Comparison of ENCODE assay signal across 1 cellular context in the genomic region with DNA sequence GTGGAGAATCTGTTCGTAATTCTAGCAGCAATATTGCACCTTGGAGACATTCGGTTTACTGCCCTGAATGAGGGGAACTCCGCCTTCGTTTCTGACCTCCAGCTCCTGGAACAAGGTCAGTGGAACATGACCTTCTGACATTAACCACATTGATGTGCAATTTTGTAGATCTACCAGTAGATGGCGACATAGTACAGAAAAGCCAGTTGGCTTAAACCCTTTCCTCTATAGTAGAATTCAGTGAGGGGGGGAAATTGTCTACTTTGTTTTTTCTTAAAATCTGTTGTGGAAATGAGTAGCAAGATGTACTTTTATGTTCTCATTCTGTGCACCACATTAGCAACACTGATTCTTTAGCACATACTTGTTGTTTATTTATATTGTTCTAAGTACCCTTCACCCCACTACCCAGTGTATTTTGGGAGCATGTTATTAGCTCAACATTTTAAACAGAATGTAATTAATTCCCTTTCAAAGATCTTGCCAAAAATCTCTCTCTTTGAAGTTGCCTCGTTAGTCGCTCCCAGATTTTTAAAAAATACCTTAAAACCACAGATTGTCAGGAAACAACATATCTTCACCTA.
A peak's percentile ranks its signal among the peaks of the same experiment; 100 is the strongest.
TF ChIP-seq lines count a peak whose summit lies in the region.

No MANE protein-coding gene starts in this region.

TF ChIP-seq in HEK293, 187 proteins besides CTCF, POLR2A, EP300 and RAD21 (continued from another document):
- TF ChIP-seq ZNF518A (tag by site-specific recombination; conservative IDR thresholded peaks at IDR 0.05; ENCODE audit: low read depth) (no peak), ZNF707 (tag by site-specific recombination; IDR thresholded peaks at IDR 0.05) (0 out of 2 replicates have a peak, but pooled peaks have one; percentile 34), ZNF654 (tag by site-specific recombination; IDR thresholded peaks at IDR 0.05; ENCODE audit: low read depth) (peak; percentile 94), ZNF19 (tag by site-specific recombination; IDR thresholded peaks at IDR 0.05; ENCODE audit: low read depth) (no peak)
- TF ChIP-seq, protein P1, sequence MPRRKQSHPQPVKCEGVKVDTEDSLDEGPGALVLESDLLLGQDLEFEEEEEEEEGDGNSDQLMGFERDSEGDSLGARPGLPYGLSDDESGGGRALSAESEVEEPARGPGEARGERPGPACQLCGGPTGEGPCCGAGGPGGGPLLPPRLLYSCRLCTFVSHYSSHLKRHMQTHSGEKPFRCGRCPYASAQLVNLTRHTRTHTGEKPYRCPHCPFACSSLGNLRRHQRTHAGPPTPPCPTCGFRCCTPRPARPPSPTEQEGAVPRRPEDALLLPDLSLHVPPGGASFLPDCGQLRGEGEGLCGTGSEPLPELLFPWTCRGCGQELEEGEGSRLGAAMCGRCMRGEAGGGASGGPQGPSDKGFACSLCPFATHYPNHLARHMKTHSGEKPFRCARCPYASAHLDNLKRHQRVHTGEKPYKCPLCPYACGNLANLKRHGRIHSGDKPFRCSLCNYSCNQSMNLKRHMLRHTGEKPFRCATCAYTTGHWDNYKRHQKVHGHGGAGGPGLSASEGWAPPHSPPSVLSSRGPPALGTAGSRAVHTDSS (tag by site-specific recombination; IDR thresholded peaks at IDR 0.05), result no peak
